In the genomic region with DNA sequence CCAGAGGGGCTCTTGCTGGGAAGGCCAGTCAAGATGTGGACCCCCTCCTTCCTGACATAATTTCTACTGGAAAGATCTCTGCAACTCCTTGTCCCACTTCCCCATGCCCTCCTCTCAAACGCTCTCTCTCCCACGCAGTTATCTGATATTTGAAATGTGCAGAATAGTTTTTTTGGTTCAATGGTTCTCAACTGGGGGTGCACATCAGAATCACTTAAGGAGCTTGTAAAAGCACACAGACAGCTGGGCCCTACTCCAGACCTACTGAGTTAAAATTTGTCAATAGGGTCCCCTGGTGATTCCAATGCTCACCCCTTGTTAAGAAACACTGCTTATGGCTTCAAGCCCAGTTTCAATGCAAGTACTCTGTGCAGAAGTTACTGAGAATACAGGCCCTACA, we compare ENCODE assay signal across 25 cellular contexts. TPM values are rescaled to one million over a fixed set of nuclear protein-coding genes. Genes with fewer than 3 reads are reported as not detected.
"Had no signal": no experiment of that assay in that cellular context is flagged by ENCODE, and none has a peak within 500 bp of the region (broad histone marks: within the 10 kb centered on the region; RNA-seq: fewer than 3 reads in every experiment).

No MANE protein-coding gene starts in this region.

- H3K27ac ChIP-seq: body of pancreas, colonic mucosa, foreskin keratinocyte, hepatocyte, tibial nerve had no signal

- H3K27me3 ChIP-seq: body of pancreas, colonic mucosa, foreskin keratinocyte, hepatocyte, tibial nerve had no signal

- ATAC-seq: activated CD4-positive, alpha-beta T cell treated with anti-CD3 and anti-CD28 coated beads for 36 hours; activated naive CD4-positive, alpha-beta T cell treated with anti-CD3 and anti-CD28 coated beads, Interleukin-2, amount 50 U/mL, for 72 hours; body of pancreas; foreskin keratinocyte; left colon; WTC11 had no signal

- H3K9me3 ChIP-seq: body of pancreas, colonic mucosa, tibial nerve had no signal

- DNase-seq: activated CD4-positive, alpha-beta T cell treated with anti-CD3 and anti-CD28 coated beads for 36 hours; activated CD4-positive, alpha-beta T cell treated with anti-CD3 and anti-CD28 coated beads, Interleukin-2, amount 50 U/mL, for 48 hours; activated gamma-delta T cell treated with Interleukin-2 at 50 U/mL for 16 hours; activated T-cell treated with anti-CD3 and anti-CD28 coated beads for 4 hours; amniotic stem cell; central memory CD4-positive, alpha-beta T cell; colonic mucosa; foreskin keratinocyte; left colon; nephron progenitor cell; stimulated activated CD4-positive, alpha-beta T cell treated with anti-CD3 and anti-CD28 coated beads, Interleukin-12 subunit alpha, Interleukin-12 subunit beta, amount 100 ng/mL, for 4 hours; stimulated activated CD4-positive, alpha-beta T cell treated with anti-CD3 and anti-CD28 coated beads, Interleukin-2, amount 100 ng/mL, for 24 hours; stimulated activated naive CD4-positive, alpha-beta T cell treated with Interleukin-2 at 50 U/mL for 16 hours had no signal

- H3K4me3 ChIP-seq: body of pancreas, colonic mucosa, hepatocyte, lung, tibial nerve had no signal

- H3K36me3 ChIP-seq: colonic mucosa, tibial nerve had no signal

- H3K4me1 ChIP-seq: body of pancreas, colonic mucosa, foreskin keratinocyte, tibial nerve had no signal

RNA-seq across cellular contexts. Expression of a gene that starts 45.2 kb away (rescaled TPM):
- total RNA-seq: activated CD4-positive, alpha-beta T cell treated with anti-CD3 and anti-CD28 coated beads for 36 hours; activated naive CD4-positive, alpha-beta T cell treated with anti-CD3 and anti-CD28 coated beads, Interleukin-2, amount 50 U/mL, for 72 hours; activated T-helper 1 cell treated with anti-CD3 and anti-CD28 coated beads, Interleukin-12 subunit alpha, Interleukin-12 subunit beta, Interleukin-2, Interleukin-4 antibody, amounts not matched to agents 30 ng/mL and 10 ng/mL and 1 ng/mL, durations not matched to agents 14 hours and 24 hours and 36 hours; colonic mucosa; epithelial cell of proximal tubule; fibroblast of lung; foreskin keratinocyte; hepatocyte; left colon; lung; myocyte; occipital lobe; posterior vena cava; tibial nerve; WTC11 had no signal

RNA-seq across cellular contexts. Expression of a gene that starts 53.4 kb away (rescaled TPM):
- total RNA-seq: activated CD4-positive, alpha-beta T cell treated with anti-CD3 and anti-CD28 coated beads for 36 hours; activated naive CD4-positive, alpha-beta T cell treated with anti-CD3 and anti-CD28 coated beads, Interleukin-2, amount 50 U/mL, for 72 hours; activated T-helper 1 cell treated with anti-CD3 and anti-CD28 coated beads, Interleukin-12 subunit alpha, Interleukin-12 subunit beta, Interleukin-2, Interleukin-4 antibody, amounts not matched to agents 30 ng/mL and 10 ng/mL and 1 ng/mL, durations not matched to agents 14 hours and 24 hours and 36 hours; colonic mucosa; epithelial cell of proximal tubule; fibroblast of lung; foreskin keratinocyte; hepatocyte; myocyte; occipital lobe had no signal
